Comparison of ENCODE assay signal across 8 cellular contexts in genomic region chr14:75399819-75400678, GRCh38. TPM values are rescaled to one million over a fixed set of nuclear protein-coding genes. Genes with fewer than 3 reads are reported as not detected.
DNase-seq lines count a peak whose midpoint lies in the region; ATAC-seq and TF ChIP-seq lines count a peak whose summit lies in the region.

No MANE protein-coding gene starts in this region.

- POLR2A ChIA-PET in activated naive CD8-positive, alpha-beta T cell treated with anti-CD3 and anti-CD28 coated beads, Interleukin-2, amount 10 ng/mL, durations not matched to agents 7 days and 5 days (lab: Charles Lee), result no interaction called here
- POLR2A ChIA-PET in PC-9 (lab: Charles Lee; ENCODE audit: unreplicated experiment), result interaction anchor here (0.5 to 1.4 kb wide), 20 partner anchors 19 to 883 kb away, joined by 3 to 14 read pairs (median 4); partner anchors contain the start of gene JDP2
- POLR2A ChIA-PET in Caco-2 (lab: Charles Lee), result no interaction called here

- no peak for TF ChIP-seq EP300 in ovary (IDR thresholded peaks at IDR 0.05)

- no peak for DNase-seq in activated naive CD8-positive, alpha-beta T cell treated with anti-CD3 and anti-CD28 coated beads, Interleukin-2, amount 10 ng/mL, durations not matched to agents 7 days and 5 days
- DNase-seq in activated naive CD8-positive, alpha-beta T cell treated with anti-CD3 and anti-CD28 coated beads for 36 hours, result no peak
- DNase-seq in PC-9 (peak; percentile 100), fibroblast of mammary gland (ENCODE audit: low read depth) (peak; percentile 63), ovary (peak; percentile 40 to 73 (median 60)), SW 1271 (lab: John Stamatoyannopoulos, UW) (no peak), Caco-2 (no peak)
- DNase-seq in T-helper 2 cell treated with Interferon-gamma antibody and Interleukin-4, amounts not matched to agents 5 μg/mL and 100 μg/mL, for 36 hours (ENCODE audit: low spot score), result no peak

- H3K27ac ChIP-seq in PC-9 (peak overlapping the region; percentile 70), ovary (no peak overlapping the region)

- 62 to 69% (median 63%) methylated on average over 8 of the region's 8 CpGs for WGBS in ovary, 3 donors

- no peak overlapping the region for H3K4me3 Mint-ChIP-seq in activated naive CD8-positive, alpha-beta T cell treated with anti-CD3 and anti-CD28 coated beads, Interleukin-2, amount 10 ng/mL, durations not matched to agents 7 days and 5 days
- no peak overlapping the region for H3K4me3 Mint-ChIP-seq in activated naive CD8-positive, alpha-beta T cell treated with anti-CD3 and anti-CD28 coated beads for 36 hours
- H3K4me3 Mint-ChIP-seq in T-helper 2 cell treated with Interferon-gamma antibody and Interleukin-4, amounts not matched to agents 5 μg/mL and 100 μg/mL, for 36 hours, result no peak overlapping the region
- no peak overlapping the region for H3K4me3 Mint-ChIP-seq in Caco-2 (ENCODE audit: unreplicated experiment)

- H3K36me3 ChIP-seq in PC-9 (ENCODE audit: low read depth) (no peaks in the 10 kb centered on the region), ovary (no peaks in the 10 kb centered on the region), Caco-2 (ENCODE audit: control insufficient read depth, insufficient read depth, low read length) (no peaks in the 10 kb centered on the region)

- BruUV-seq in PC-9 (replicated peaks; lab: Mats Ljungman, UMichigan), result no TSS peak
- no TSS peak for BruUV-seq in Caco-2 (replicated peaks; lab: Mats Ljungman, UMichigan)

- H3K36me3 Mint-ChIP-seq in activated naive CD8-positive, alpha-beta T cell treated with anti-CD3 and anti-CD28 coated beads, Interleukin-2, amount 10 ng/mL, durations not matched to agents 7 days and 5 days, result no peaks in the 10 kb centered on the region
- H3K36me3 Mint-ChIP-seq in activated naive CD8-positive, alpha-beta T cell treated with anti-CD3 and anti-CD28 coated beads for 36 hours, result no peaks in the 10 kb centered on the region
- no peaks in the 10 kb centered on the region for H3K36me3 Mint-ChIP-seq in T-helper 2 cell treated with Interferon-gamma antibody and Interleukin-4, amounts not matched to agents 5 μg/mL and 100 μg/mL, for 36 hours (ENCODE audit: low read depth)
- H3K36me3 Mint-ChIP-seq in Caco-2 (ENCODE audit: insufficient read depth, unreplicated experiment), result no peaks in the 10 kb centered on the region

- peaks cover 20% of the 10 kb centered on the region for H3K4me1 Mint-ChIP-seq in activated naive CD8-positive, alpha-beta T cell treated with anti-CD3 and anti-CD28 coated beads, Interleukin-2, amount 10 ng/mL, durations not matched to agents 7 days and 5 days
- no peaks in the 10 kb centered on the region for H3K4me1 Mint-ChIP-seq in activated naive CD8-positive, alpha-beta T cell treated with anti-CD3 and anti-CD28 coated beads for 36 hours
- peaks cover 6% of the 10 kb centered on the region for H3K4me1 Mint-ChIP-seq in T-helper 2 cell treated with Interferon-gamma antibody and Interleukin-4, amounts not matched to agents 5 μg/mL and 100 μg/mL, for 36 hours (ENCODE audit: low read depth)
- no peaks in the 10 kb centered on the region for H3K4me1 Mint-ChIP-seq in Caco-2 (ENCODE audit: low read depth, unreplicated experiment)

- H3K4me3 ChIP-seq in PC-9, result peak overlapping the region; percentile 17; the same call in 1 of the 2 replicates
- H3K4me3 ChIP-seq in fibroblast of mammary gland (ENCODE audit: control insufficient read depth, low read depth, low read length), result no peak overlapping the region
- H3K4me3 ChIP-seq in ovary, result no peak overlapping the region
- no peak overlapping the region for H3K4me3 ChIP-seq in Caco-2 (ENCODE audit: low read depth, low read length)

- H3K9me2 ChIP-seq in PC-9 (ENCODE audit: insufficient read depth), result no peaks in the 10 kb centered on the region

- peaks cover 33% of the 10 kb centered on the region for H3F3A ChIP-seq in PC-9 (ENCODE audit: insufficient read depth, low read depth)

- H3K27me3 ChIP-seq in PC-9 (ENCODE audit: insufficient read depth, low read depth), result no peaks in the 10 kb centered on the region
- no peaks in the 10 kb centered on the region for H3K27me3 ChIP-seq in ovary
- no peaks in the 10 kb centered on the region for H3K27me3 ChIP-seq in Caco-2 (replicated peaks; ENCODE audit: control insufficient read depth, insufficient read depth, low read length)

- peak; percentile 39 for ATAC-seq in activated naive CD8-positive, alpha-beta T cell treated with anti-CD3 and anti-CD28 coated beads, Interleukin-2, amount 10 ng/mL, durations not matched to agents 7 days and 5 days (ENCODE audit: low read depth)

- CTCF ChIA-PET in PC-9 (lab: Charles Lee) (interaction anchor here (0.5 to 1.8 kb wide), 7 partner anchors 27 to 161 kb away, joined by 3 to 12 read pairs (median 6); partner anchors contain the start of gene JDP2), Caco-2 (lab: Charles Lee) (no interaction called here)

- peak overlapping the region; percentile 69 for H3K4me2 ChIP-seq in PC-9

- no peak for TF ChIP-seq POLR2A in ovary (IDR thresholded peaks at IDR 0.05)

- peaks cover 31% of the 10 kb centered on the region for H3K4me1 ChIP-seq in PC-9 (replicated peaks; ENCODE audit: insufficient read depth)
- H3K4me1 ChIP-seq in ovary (ENCODE audit: insufficient read depth), result no peaks in the 10 kb centered on the region
- no peaks in the 10 kb centered on the region for H3K4me1 ChIP-seq in Caco-2

- H2AFZ ChIP-seq in PC-9, result peak overlapping the region; percentile 25; the same call in 1 of the 2 replicates

- H3K9me3 Mint-ChIP-seq in activated naive CD8-positive, alpha-beta T cell treated with anti-CD3 and anti-CD28 coated beads, Interleukin-2, amount 10 ng/mL, durations not matched to agents 7 days and 5 days, result peaks cover 1% of the 10 kb centered on the region
- no peaks in the 10 kb centered on the region for H3K9me3 Mint-ChIP-seq in activated naive CD8-positive, alpha-beta T cell treated with anti-CD3 and anti-CD28 coated beads for 36 hours
- no peaks in the 10 kb centered on the region for H3K9me3 Mint-ChIP-seq in T-helper 2 cell treated with Interferon-gamma antibody and Interleukin-4, amounts not matched to agents 5 μg/mL and 100 μg/mL, for 36 hours
- H3K9me3 Mint-ChIP-seq in Caco-2 (ENCODE audit: unreplicated experiment), result no peaks in the 10 kb centered on the region

- H3K27ac Mint-ChIP-seq in activated naive CD8-positive, alpha-beta T cell treated with anti-CD3 and anti-CD28 coated beads, Interleukin-2, amount 10 ng/mL, durations not matched to agents 7 days and 5 days, result peak overlapping the region; percentile 66
- no peak overlapping the region for H3K27ac Mint-ChIP-seq in activated naive CD8-positive, alpha-beta T cell treated with anti-CD3 and anti-CD28 coated beads for 36 hours
- no peak overlapping the region for H3K27ac Mint-ChIP-seq in T-helper 2 cell treated with Interferon-gamma antibody and Interleukin-4, amounts not matched to agents 5 μg/mL and 100 μg/mL, for 36 hours
- no peak overlapping the region for H3K27ac Mint-ChIP-seq in Caco-2 (ENCODE audit: unreplicated experiment)

- H4K20me1 ChIP-seq in PC-9 (ENCODE audit: insufficient read depth), result no peaks in the 10 kb centered on the region

- H3K27me3 Mint-ChIP-seq in activated naive CD8-positive, alpha-beta T cell treated with anti-CD3 and anti-CD28 coated beads, Interleukin-2, amount 10 ng/mL, durations not matched to agents 7 days and 5 days, result peaks cover 2% of the 10 kb centered on the region
- no peaks in the 10 kb centered on the region for H3K27me3 Mint-ChIP-seq in activated naive CD8-positive, alpha-beta T cell treated with anti-CD3 and anti-CD28 coated beads for 36 hours
- peaks cover 9% of the 10 kb centered on the region for H3K27me3 Mint-ChIP-seq in T-helper 2 cell treated with Interferon-gamma antibody and Interleukin-4, amounts not matched to agents 5 μg/mL and 100 μg/mL, for 36 hours (ENCODE audit: low read depth)
- H3K27me3 Mint-ChIP-seq in Caco-2 (ENCODE audit: insufficient read depth, unreplicated experiment), result no peaks in the 10 kb centered on the region

- H3K9me3 ChIP-seq in PC-9 (ENCODE audit: insufficient read depth, low read depth), result no peaks in the 10 kb centered on the region
- H3K9me3 ChIP-seq in ovary, result no peaks in the 10 kb centered on the region
- no peaks in the 10 kb centered on the region for H3K9me3 ChIP-seq in Caco-2

- intact Hi-C loops in PC-9 (cut with micrococcal nuclease; ENCODE audit: unreplicated experiment) (loop anchor here (1.0 kb wide), 7 partner anchors 27 to 90 kb away; no protein-coding TSS in a partner anchor), ovary (cut with DNase I) (no loop called here), Caco-2 (cut with micrococcal nuclease; ENCODE audit: unreplicated experiment) (no loop called here)

- no peaks in the 10 kb centered on the region for H3K79me2 ChIP-seq in PC-9 (ENCODE audit: low read depth)

- TF ChIP-seq CTCF in PC-9 (conservative IDR thresholded peaks at IDR 0.05), result no peak
- TF ChIP-seq CTCF in fibroblast of mammary gland (conservative IDR thresholded peaks at IDR 0.05; ENCODE audit: control insufficient read depth, insufficient read depth, low read depth, low read length), result no peak
- TF ChIP-seq CTCF in ovary (IDR thresholded peaks at IDR 0.05), result no peak
- TF ChIP-seq CTCF in Caco-2 (IDR thresholded peaks at IDR 0.05; ENCODE audit: insufficient read depth in 1 of 2, low read depth in 1 of 2, low read length in 1 of 2, severe bottlenecking in 1 of 2, unreplicated experiment in 1 of 2), result no peak

RNA-seq across cellular contexts. Expression of gene JDP2, which starts 27.8 kb away (rescaled TPM):
- 1 to 10 TPM; 1.6 to 3.0 TPM for total RNA-seq in activated naive CD8-positive, alpha-beta T cell treated with anti-CD3 and anti-CD28 coated beads, Interleukin-2, amount 10 ng/mL, durations not matched to agents 7 days and 5 days
- total RNA-seq in activated naive CD8-positive, alpha-beta T cell treated with anti-CD3 and anti-CD28 coated beads for 36 hours, result 1 to 10 TPM; 2.1 TPM
- total RNA-seq in PC-9 (2021) (186 and 300 TPM in 2 replicates), ovary (10 to 100 TPM; 19.0 to 89.9 (median 26.8) TPM), Caco-2 (2022) (95.7 TPM in 2 replicates)
- polyA plus RNA-seq in ovary, result 10 to 100 TPM; 16.2 to 22.5 TPM

Comparison
In these comparisons a context has a peak if more than half of its experiments do, and no peak if none do; other contexts are left out.
1. DNase-seq: peak in PC-9 (2 of 2), fibroblast of mammary gland (single experiment) and ovary (5 of 5); none in activated naive CD8-positive, alpha-beta T cell treated with anti-CD3 and anti-CD28 coated beads, Interleukin-2, amount 10 ng/mL, durations not matched to agents 7 days and 5 days (single experiment), activated naive CD8-positive, alpha-beta T cell treated with anti-CD3 and anti-CD28 coated beads for 36 hours (single experiment), T-helper 2 cell treated with Interferon-gamma antibody and Interleukin-4, amounts not matched to agents 5 μg/mL and 100 μg/mL, for 36 hours (single experiment), SW 1271 (0 of 2) and Caco-2 (0 of 2).
2. RNA of gene JDP2, which starts 27.8 kb away (total RNA-seq): 186 to 300 TPM in PC-9, 95.7 TPM in Caco-2 and 19.0 to 89.9 TPM in ovary; 1.6 to 3.0 TPM in activated naive CD8-positive, alpha-beta T cell treated with anti-CD3 and anti-CD28 coated beads, Interleukin-2, amount 10 ng/mL, durations not matched to agents 7 days and 5 days and 2.1 TPM in activated naive CD8-positive, alpha-beta T cell treated with anti-CD3 and anti-CD28 coated beads for 36 hours; every median in the first group is over 4 times any median in the second.